In genomic region chr5:43484049-43484849, GRCh38 we compare ENCODE assay signal across 8 cellular contexts. TPM values are rescaled to one million over a fixed set of nuclear protein-coding genes. Genes with fewer than 3 reads are reported as not detected.
DNase-seq lines count a peak whose midpoint lies in the region; ATAC-seq and TF ChIP-seq lines count a peak whose summit lies in the region.

No MANE protein-coding gene starts in this region.

- no peak overlapping the region for H3K4me3 ChIP-seq in KMS-11 (IDR thresholded peaks at IDR 0.05; ENCODE audit: insufficient read depth, low read depth, low read length)
- H3K4me3 ChIP-seq in PC-9 = peak overlapping the region; percentile 69
- peak overlapping the region; percentile 75 to 97 (median 86) for H3K4me3 ChIP-seq in esophagus squamous epithelium
- peak overlapping the region; percentile 85 to 89 for H3K4me3 ChIP-seq in muscle layer of duodenum (ENCODE audit: low read depth in 1 of 2, low read length in 2 of 2)

- TSS peak; percentile 93 for BruUV-seq in PC-9 (replicated peaks; lab: Mats Ljungman, UMichigan)

- CTCF ChIA-PET in PC-9 (lab: Charles Lee) = interaction anchor here (0.5 to 4.0 kb wide), 42 partner anchors 20 to 1581 kb away, joined by 3 to 53 read pairs (median 5); partner anchors contain the start of genes C5orf34, HMGCS1, NIM1K and NNT

- H3K27me3 ChIP-seq in KMS-11 (ENCODE audit: insufficient read depth, low read depth) (no peaks in the 10 kb centered on the region), PC-9 (ENCODE audit: insufficient read depth, low read depth) (no peaks in the 10 kb centered on the region), esophagus squamous epithelium (no peaks in the 10 kb centered on the region), muscle layer of duodenum (ENCODE audit: low read depth, low read length) (no peaks in the 10 kb centered on the region)

- 4% methylated on average over 17 to 19 of the region's 33 CpGs for WGBS in esophagus squamous epithelium, 2 donors

- H3K36me3 ChIP-seq in KMS-11 (ENCODE audit: insufficient read depth) (no peaks in the 10 kb centered on the region), PC-9 (ENCODE audit: low read depth) (peaks cover 5% of the 10 kb centered on the region; the same call in 1 of the 2 replicates), esophagus squamous epithelium (peaks cover 0 to 6% (median 0%) of the 10 kb centered on the region in 3 donors), muscle layer of duodenum (ENCODE audit: control insufficient read depth in 1 of 2, insufficient read depth in 2 of 2, low read length in 2 of 2) (peaks cover 0 to 17% of the 10 kb centered on the region in 2 donors)

- H3K4me2 ChIP-seq in KMS-11 (peak overlapping the region; percentile 87), PC-9 (peak overlapping the region; percentile 75)

- POLR2A ChIA-PET in PC-9 (lab: Charles Lee; ENCODE audit: unreplicated experiment) = interaction anchor here (0.5 to 1.8 kb wide), 26 partner anchors 31 to 1580 kb away, joined by 3 to 51 read pairs (median 5); partner anchors contain the start of genes C5orf34, HMGCS1, RIMOC1 and ZNF131

- H3K79me2 ChIP-seq in KMS-11 (ENCODE audit: insufficient read depth, low read depth) (peaks cover 19% of the 10 kb centered on the region; the same call in 1 of the 2 replicates), PC-9 (ENCODE audit: low read depth) (peaks cover 36% of the 10 kb centered on the region)

- DNase-seq in DMS79 treated with DMSO at 0.1 percent for 48 hours (lab: John Stamatoyannopoulos, UW) = peak; percentile 84
- DNase-seq in PC-9 = peak; percentile 85 to 95
- DNase-seq in activated T-cell treated with anti-CD3 and anti-CD28 coated beads, Interleukin-2, amount 50 U/mL, for 48 hours = peak; percentile 90 to 92
- peak; percentile 36 for DNase-seq in esophagus squamous epithelium (lab: John Stamatoyannopoulos, UW)
- DNase-seq in stimulated activated CD8-positive, alpha-beta memory T cell treated with anti-CD3 and anti-CD28 coated beads, Interleukin-7, amount 100 ng/mL, for 1 hour (ENCODE audit: low read depth in 2 of 2) = peak; percentile 68 to 69

- peaks cover 17% of the 10 kb centered on the region for H3F3A ChIP-seq in PC-9 (ENCODE audit: insufficient read depth, low read depth)

- no peak for TF ChIP-seq POLR2A in esophagus squamous epithelium (IDR thresholded peaks at IDR 0.05)

- peak overlapping the region; percentile 87 for H3K9ac ChIP-seq in KMS-11

- TF ChIP-seq CTCF in KMS-11 (conservative IDR thresholded peaks at IDR 0.05; ENCODE audit: low read depth, low read length) = peak; percentile 80
- TF ChIP-seq CTCF in PC-9 (conservative IDR thresholded peaks at IDR 0.05) = peak; percentile 97
- peak; percentile 55 to 80 (median 71) for TF ChIP-seq CTCF in esophagus squamous epithelium (IDR thresholded peaks at IDR 0.05)

- no peaks in the 10 kb centered on the region for H4K20me1 ChIP-seq in KMS-11 (ENCODE audit: insufficient read depth)
- no peaks in the 10 kb centered on the region for H4K20me1 ChIP-seq in PC-9 (ENCODE audit: insufficient read depth)

- H3K27ac ChIP-seq in KMS-11 (peak overlapping the region; percentile 87), PC-9 (peak overlapping the region; percentile 86), esophagus squamous epithelium (peak overlapping the region; percentile 96 to 99 (median 97)), muscle layer of duodenum (ENCODE audit: low read length) (peak overlapping the region; percentile 99)

- peaks cover 27% of the 10 kb centered on the region for H3K4me1 ChIP-seq in KMS-11 (ENCODE audit: low read depth, poor library complexity, severe bottlenecking)
- peaks cover 21% of the 10 kb centered on the region for H3K4me1 ChIP-seq in PC-9 (replicated peaks; ENCODE audit: insufficient read depth)
- H3K4me1 ChIP-seq in esophagus squamous epithelium = peaks cover 0 to 29% (median 17%) of the 10 kb centered on the region in 3 donors
- peaks cover 11 to 16% of the 10 kb centered on the region in 2 donors for H3K4me1 ChIP-seq in muscle layer of duodenum (ENCODE audit: control insufficient read depth in 1 of 2, insufficient read depth in 2 of 2, low read length in 2 of 2)

- H3K9me3 ChIP-seq in PC-9 (ENCODE audit: insufficient read depth, low read depth) = no peaks in the 10 kb centered on the region
- H3K9me3 ChIP-seq in esophagus squamous epithelium = no peaks in the 10 kb centered on the region
- H3K9me3 ChIP-seq in muscle layer of duodenum (ENCODE audit: control insufficient read depth in 1 of 2, low read length in 2 of 2) = no peaks in the 10 kb centered on the region

- intact Hi-C loops in PC-9 (cut with micrococcal nuclease; ENCODE audit: unreplicated experiment) = loop anchor here (1.0 to 5.0 kb wide), 5 partner anchors 252 to 577 kb away; no protein-coding TSS in a partner anchor
- intact Hi-C loops in esophagus squamous epithelium (cut with DNase I) = no loop called here

- H3K9me2 ChIP-seq in PC-9 (ENCODE audit: insufficient read depth) = no peaks in the 10 kb centered on the region

- H2AFZ ChIP-seq in KMS-11 (ENCODE audit: low read depth) (peak overlapping the region; percentile 72), PC-9 (peak overlapping the region; percentile 92)

- peak; percentile 72 for ATAC-seq in GM21825 (IDR thresholded peaks at IDR 0.05; ENCODE audit: unreplicated experiment)

RNA-seq across cellular contexts. Expression of gene TMEM267, which starts 0.6 kb away (rescaled TPM):
- total RNA-seq in PC-9 (2021) (22.0 and 30.2 TPM in 2 replicates), esophagus squamous epithelium (10 to 100 TPM in 1 of 4 donors, 1 to 10 TPM in 3; 3.5 to 11.7 (median 7.2) TPM)

RNA-seq across cellular contexts. Expression of gene C5orf34, which starts 30.7 kb away (rescaled TPM):
- total RNA-seq in PC-9 (2021) (16.0 and 22.6 TPM in 2 replicates), esophagus squamous epithelium (1 to 10 TPM in 3 of 4 donors, under 1 TPM in 1; 0.87 to 5.1 (median 1.9) TPM)

Comparison
In these comparisons a context has a peak if more than half of its experiments do, and no peak if none do; other contexts are left out.
1. DNase-seq: peak in every context shown above with its lines; median percentile 91 in activated T-cell treated with anti-CD3 and anti-CD28 coated beads, Interleukin-2, amount 50 U/mL, for 48 hours; 90 in PC-9; 84 in DMS79 treated with DMSO at 0.1 percent for 48 hours; 68 in stimulated activated CD8-positive, alpha-beta memory T cell treated with anti-CD3 and anti-CD28 coated beads, Interleukin-7, amount 100 ng/mL, for 1 hour; 36 in esophagus squamous epithelium.